18 cellular contexts compared by ENCODE assay signal in genomic region chr1:4375812-4376211, GRCh38.
DNase-seq lines count a peak whose midpoint lies in the region; ATAC-seq and TF ChIP-seq lines count a peak whose summit lies in the region.
"Had no signal": no experiment of that assay in that cellular context is flagged by ENCODE, and none has a peak within 500 bp of the region (broad histone marks: within the 10 kb centered on the region; RNA-seq: fewer than 3 reads in every experiment).

No MANE protein-coding gene starts in this region.

- H3K4me3 ChIP-seq in RWPE2 (ENCODE audit: severe bottlenecking) = no peak overlapping the region
- H3K4me3 ChIP-seq in choroid plexus epithelial cell (ENCODE audit: low read depth, low read length) = no peak overlapping the region
- H3K4me3 ChIP-seq in retinal pigment epithelial cell (ENCODE audit: low read length) = no peak overlapping the region
- no peak overlapping the region for H3K4me3 ChIP-seq in testis
- H3K4me3 ChIP-seq: HAP-1, K562, PC-9 had no signal

- no peaks in the 10 kb centered on the region for H3K36me3 Mint-ChIP-seq in T-cell

- H3K36me3 ChIP-seq in RWPE2 (ENCODE audit: low read depth) = no peaks in the 10 kb centered on the region
- H3K36me3 ChIP-seq in testis (ENCODE audit: low read depth, missing control alignments) = no peaks in the 10 kb centered on the region
- H3K36me3 ChIP-seq: HAP-1 had no signal

- TF ChIP-seq CTCF in RWPE2 (IDR thresholded peaks at IDR 0.05; ENCODE audit: poor library complexity, severe bottlenecking) (no peak), choroid plexus epithelial cell (conservative IDR thresholded peaks at IDR 0.05; ENCODE audit: low read depth, low read length) (peak; percentile 3), retinal pigment epithelial cell (conservative IDR thresholded peaks at IDR 0.05; ENCODE audit: low read depth, low read length) (no peak), testis (IDR thresholded peaks at IDR 0.05) (no peak)

- H3K27me3 ChIP-seq in RWPE2 (ENCODE audit: insufficient read depth, poor library complexity, severe bottlenecking) (no peaks in the 10 kb centered on the region), testis (no peaks in the 10 kb centered on the region)

- peaks cover 0 to 3% (median 0%) of the 10 kb centered on the region in 3 donors for H3K9me3 Mint-ChIP-seq in T-cell

- ATAC-seq in RWPE2 (ENCODE audit: low read depth) = peak; percentile 84
- ATAC-seq in T-cell (replicated peaks in 1 of 4) = no peak
- ATAC-seq: K562 had no signal

- peaks cover 0 to 7% (median 6%) of the 10 kb centered on the region in 3 donors for H3K4me1 Mint-ChIP-seq in T-cell

- H3K4me3 Mint-ChIP-seq in T-cell = no peak overlapping the region

- intact Hi-C loops in testis (cut with DNase I; ENCODE audit: low total_unique reads) = no loop called here

- 81 to 92% methylated on average over 1 of the region's 1 CpG for WGBS in testis, 2 donors

- H3K27ac Mint-ChIP-seq in T-cell = no peak overlapping the region

- DNase-seq in ELR (ENCODE audit: low read depth) = peak; percentile 4
- no peak for DNase-seq in RWPE2 (ENCODE audit: low spot score)
- peak; percentile 86 for DNase-seq in choroid plexus epithelial cell (ENCODE audit: low read depth)
- peak; percentile 18 for DNase-seq in retinal pigment epithelial cell (ENCODE audit: low read depth)
- DNase-seq in T-cell = no peak
- no peak for DNase-seq in putamen (ENCODE audit: low spot score)
- DNase-seq in testis = no peak
- no peak for DNase-seq in NCI-H2196 (lab: John Stamatoyannopoulos, UW; ENCODE audit: unreplicated experiment)
- DNase-seq: DMS153, NCI-H1092 treated with DMSO at 0.1 percent for 48 hours, NCI-H1694 treated with DMSO at 0.1 percent for 48 hours, NCI-H446 treated with DMSO at 0.1 percent for 48 hours, NCI-H748 treated with DMSO at 0.1 percent for 48 hours, PC-9, SIG-M5 had no signal

- no peaks in the 10 kb centered on the region for H3K4me1 ChIP-seq in RWPE2 (ENCODE audit: insufficient read depth, poor library complexity, severe bottlenecking)
- H3K4me1 ChIP-seq in testis = no peaks in the 10 kb centered on the region
- H3K4me1 ChIP-seq: HAP-1 had no signal

- peaks cover 0 to 10% of the 10 kb centered on the region in 2 donors for H3K27me3 Mint-ChIP-seq in T-cell

- POLR2A ChIA-PET in T-cell (lab: Charles Lee) = no interaction called here

- H3K27ac ChIP-seq in RWPE2 (ENCODE audit: poor library complexity, severe bottlenecking) (peak overlapping the region; percentile 52), testis (no peak overlapping the region)
- H3K27ac ChIP-seq: C4-2B, PC-9 had no signal

- CTCF ChIA-PET in T-cell (lab: Charles Lee) = no interaction called here

- TF ChIP-seq POLR2A in testis (IDR thresholded peaks at IDR 0.05) = no peak

- H3K9me3 ChIP-seq in RWPE2 (ENCODE audit: severe bottlenecking) (peaks cover 3% of the 10 kb centered on the region), testis (no peaks in the 10 kb centered on the region)
- H3K9me3 ChIP-seq: HAP-1 had no signal

Comparison
In these comparisons a context has a peak if more than half of its experiments do, and no peak if none do; other contexts are left out.
1. DNase-seq: peak in ELR (single experiment), choroid plexus epithelial cell (single experiment) and retinal pigment epithelial cell (single experiment); none in RWPE2 (single experiment), T-cell (0 of 34), putamen (single experiment), testis (single experiment) and NCI-H2196 (single experiment).